In genomic region chr2:74110537-74110936, GRCh38 we compare ENCODE assay signal across 23 cellular contexts. TPM values are rescaled to one million over a fixed set of nuclear protein-coding genes. Genes with fewer than 3 reads are reported as not detected.
A peak's percentile ranks its signal among the peaks of the same experiment; 100 is the strongest.
DNase-seq lines count a peak whose midpoint lies in the region; ATAC-seq, FAIRE-seq and TF ChIP-seq lines count a peak whose summit lies in the region.
"Had no signal": no experiment of that assay in that cellular context is flagged by ENCODE, and none has a peak within 500 bp of the region (broad histone marks: within the 10 kb centered on the region; RNA-seq: fewer than 3 reads in every experiment).

No MANE protein-coding gene starts in this region.

- H3K9me3 ChIP-seq in GM12878 (replicated peaks; ENCODE audit: control insufficient read depth, insufficient read depth, low read length): no peaks in the 10 kb centered on the region
- no peaks in the 10 kb centered on the region for H3K9me3 ChIP-seq in naive thymus-derived CD4-positive, alpha-beta T cell (ENCODE audit: control insufficient read depth in 2 of 3, low read length in 3 of 3)
- H3K9me3 ChIP-seq in WERI-Rb-1 (ENCODE audit: severe bottlenecking): peaks cover 4% of the 10 kb centered on the region
- H3K9me3 ChIP-seq: BLaER1 had no signal

- BruUV-seq in GM12878 (replicated peaks; lab: Mats Ljungman, UMichigan): no TSS peak

- H3K27ac ChIP-seq in GM12878 (ENCODE audit: control insufficient read depth, insufficient read depth) (no peak overlapping the region), WERI-Rb-1 (no peak overlapping the region)
- no peak overlapping the region for H3K27ac ChIP-seq in naive thymus-derived CD4-positive, alpha-beta T cell (ENCODE audit: low read depth, low read length)
- H3K27ac ChIP-seq: 22Rv1, BLaER1, C4-2B had no signal

- CTCF ChIA-PET in GM12878 (lab: Yijun Ruan, JAX): interaction anchor here (0.6 to 1.7 kb wide), 6 partner anchors 10 to 284 kb away, joined by 3 to 5 read pairs (median 4); no protein-coding TSS in a partner anchor
- CTCF ChIA-PET in naive thymus-derived CD4-positive, alpha-beta T cell (lab: Charles Lee): no interaction called here

- no peak overlapping the region for H3K4me2 ChIP-seq in GM12878 (ENCODE audit: control insufficient read depth, insufficient read depth)
- H3K4me2 ChIP-seq: BLaER1 had no signal

- H3K27me3 Mint-ChIP-seq in naive thymus-derived CD4-positive, alpha-beta T cell: peaks cover 0 to 15% (median 4%) of the 10 kb centered on the region in 5 donors
- peaks cover 7% of the 10 kb centered on the region for H3K27me3 Mint-ChIP-seq in type B pancreatic cell

- no peak for TF ChIP-seq CTCF in GM12878 (IDR thresholded peaks at IDR 0.05 in 2 of 3, conservative IDR thresholded peaks at IDR 0.05 in 1 of 3; ENCODE audit: control insufficient read depth in 2 of 3, extremely low read depth in 1 of 3, insufficient read depth in 1 of 3, low read depth in 3 of 3, low read length in 3 of 3)
- no peak for TF ChIP-seq CTCF in type B pancreatic cell (conservative IDR thresholded peaks at IDR 0.05)
- TF ChIP-seq CTCF in WERI-Rb-1 (IDR thresholded peaks at IDR 0.05; ENCODE audit: low read depth, low read length): no peak

- H3K36me3 Mint-ChIP-seq in naive thymus-derived CD4-positive, alpha-beta T cell: peaks cover 0 to 2% (median 0%) of the 10 kb centered on the region in 5 donors
- H3K36me3 Mint-ChIP-seq in type B pancreatic cell: peaks cover 12% of the 10 kb centered on the region
- H3K36me3 Mint-ChIP-seq: CD4-positive, CD25-positive, alpha-beta regulatory T cell had no signal

- no peak overlapping the region for H3K4me3 Mint-ChIP-seq in naive thymus-derived CD4-positive, alpha-beta T cell
- no peak overlapping the region for H3K4me3 Mint-ChIP-seq in type B pancreatic cell
- H3K4me3 Mint-ChIP-seq: B cell; CD8-positive, alpha-beta T cell had no signal

- no peak overlapping the region for H2AFZ ChIP-seq in GM12878 (ENCODE audit: control insufficient read depth, low read depth, low read length)

- peaks cover 0 to 3% (median 0%) of the 10 kb centered on the region in 11 donors for H3K9me3 Mint-ChIP-seq in naive thymus-derived CD4-positive, alpha-beta T cell
- no peaks in the 10 kb centered on the region for H3K9me3 Mint-ChIP-seq in type B pancreatic cell
- H3K9me3 Mint-ChIP-seq: CD8-positive, alpha-beta T cell had no signal

- H3K36me3 ChIP-seq in GM12878 (ENCODE audit: control insufficient read depth in 2 of 2, insufficient read depth in 2 of 2, low read length in 1 of 2): no peaks in the 10 kb centered on the region
- H3K36me3 ChIP-seq in naive thymus-derived CD4-positive, alpha-beta T cell (ENCODE audit: control insufficient read depth in 2 of 3, insufficient read depth in 3 of 3, low read length in 3 of 3): no peaks in the 10 kb centered on the region
- H3K36me3 ChIP-seq in WERI-Rb-1: no peaks in the 10 kb centered on the region; the same call in 1 of the 2 replicates

- DNase-seq in activated CD8-positive, alpha-beta memory T cell treated with anti-CD3 and anti-CD28 coated beads, Interleukin-2, amount 50 U/mL, for 48 hours: peak; percentile 26
- no peak for DNase-seq in activated CD8-positive, alpha-beta memory T cell treated with anti-CD3 and anti-CD28 coated beads, Interleukin-2, amount 50 U/mL, for 4 hours
- DNase-seq in GM12878 (ENCODE audit: low read depth, low spot score): no peak
- no peak for DNase-seq in naive thymus-derived CD4-positive, alpha-beta T cell
- DNase-seq in type B pancreatic cell (ENCODE audit: extremely low spot score, unreplicated experiment): no peak
- no peak for DNase-seq in HTR-8/SVneo (ENCODE audit: insufficient read length, low spot score)
- no peak for DNase-seq in WERI-Rb-1
- DNase-seq: Caco-2; CD4-positive, CD25-positive, alpha-beta regulatory T cell; CD8-positive, alpha-beta T cell; DMS153; DND-41; GOT3; H7; HCEC 1CT had no signal

- no peak for FAIRE-seq in GM12878 (lab: Jason Lieb, UNC)
- no peak for FAIRE-seq in HTR-8/SVneo (lab: Jason Lieb, UNC)
- FAIRE-seq: A204.1, G401.6, GM18507 had no signal

- no peaks in the 10 kb centered on the region for H4K20me1 ChIP-seq in GM12878 (ENCODE audit: control insufficient read depth, insufficient read depth)

- no peak overlapping the region for H3K4me3 ChIP-seq in GM12878
- H3K4me3 ChIP-seq in naive thymus-derived CD4-positive, alpha-beta T cell (ENCODE audit: low read length): no peak overlapping the region
- H3K4me3 ChIP-seq in WERI-Rb-1 (ENCODE audit: low read depth, low read length): no peak overlapping the region
- H3K4me3 ChIP-seq: BLaER1 had no signal

- H3K4me1 ChIP-seq in GM12878 (ENCODE audit: control insufficient read depth, insufficient read depth, low read length): no peaks in the 10 kb centered on the region
- H3K4me1 ChIP-seq in naive thymus-derived CD4-positive, alpha-beta T cell (ENCODE audit: control insufficient read depth in 2 of 2, insufficient read depth in 2 of 2, low read length in 2 of 2): no peaks in the 10 kb centered on the region
- H3K4me1 ChIP-seq: BLaER1, Caco-2 had no signal

- H3K27ac Mint-ChIP-seq in naive thymus-derived CD4-positive, alpha-beta T cell: peak overlapping the region in 2 of 9 donors; percentile 48 to 63
- H3K27ac Mint-ChIP-seq in type B pancreatic cell: peak overlapping the region; percentile 0
- H3K27ac Mint-ChIP-seq: B cell; CD4-positive, CD25-positive, alpha-beta regulatory T cell; CD8-positive, alpha-beta T cell had no signal

- H3K4me1 Mint-ChIP-seq in naive thymus-derived CD4-positive, alpha-beta T cell: peaks cover 0 to 12% (median 0%) of the 10 kb centered on the region in 7 donors
- peaks cover 14% of the 10 kb centered on the region for H3K4me1 Mint-ChIP-seq in type B pancreatic cell (ENCODE audit: unreplicated experiment)
- H3K4me1 Mint-ChIP-seq: B cell; CD4-positive, CD25-positive, alpha-beta regulatory T cell had no signal

- no peak for TF ChIP-seq RAD21 in GM12878 (IDR thresholded peaks at IDR 0.05; ENCODE audit: insufficient read depth, low read depth, low read length)

- POLR2A ChIA-PET in GM12878 (lab: Charles Lee): interaction anchor here (0.8 kb wide), 1 partner anchor 11 kb away, joined by 3 read pairs; no protein-coding TSS in a partner anchor
- POLR2A ChIA-PET in naive thymus-derived CD4-positive, alpha-beta T cell (lab: Charles Lee): interaction anchor here (1.4 kb wide), 1 partner anchor 10 kb away, joined by 3 read pairs; no protein-coding TSS in a partner anchor

- no peaks in the 10 kb centered on the region for H3K27me3 ChIP-seq in GM12878 (replicated peaks in 1 of 2; ENCODE audit: control insufficient read depth in 2 of 2, insufficient read depth in 2 of 2, low read length in 1 of 2)
- peaks cover 0 to 3% of the 10 kb centered on the region in 2 donors for H3K27me3 ChIP-seq in naive thymus-derived CD4-positive, alpha-beta T cell (ENCODE audit: control insufficient read depth in 2 of 2, insufficient read depth in 2 of 2, low read length in 2 of 2)
- no peaks in the 10 kb centered on the region for H3K27me3 ChIP-seq in WERI-Rb-1 (ENCODE audit: insufficient read depth, low read depth, severe bottlenecking)
- H3K27me3 ChIP-seq: BLaER1 had no signal

- no peak for TF ChIP-seq POLR2A in GM12878 (IDR thresholded peaks at IDR 0.05; ENCODE audit: low read depth, low read length)

- RAD21 ChIA-PET in GM12878 (lab: Charles Lee; ENCODE audit: unreplicated experiment): no interaction called here

- no peak for TF ChIP-seq EP300 in GM12878 (IDR thresholded peaks at IDR 0.05; ENCODE audit: borderline replicate concordance in 1 of 2, control insufficient read depth in 1 of 2, low read depth in 2 of 2, low read length in 2 of 2)

- ATAC-seq in GM12878 (no peak), GM21515 (IDR thresholded peaks at IDR 0.05; ENCODE audit: unreplicated experiment) (no peak)
- peak; percentile 18 for ATAC-seq in naive thymus-derived CD4-positive, alpha-beta T cell
- ATAC-seq: CD8-positive, alpha-beta T cell had no signal

- SMC1A ChIA-PET in GM12878 (lab: Charles Lee; ENCODE audit: uncharacterized antibody, unreplicated experiment): interaction anchor here (1.1 to 1.2 kb wide), 3 partner anchors 13 to 160 kb away, joined by 3 read pairs; no protein-coding TSS in a partner anchor

- no peaks in the 10 kb centered on the region for H3K79me2 ChIP-seq in GM12878 (ENCODE audit: control insufficient read depth, insufficient read depth, low read length)

- in situ Hi-C loops in GM12878 (cut with MboI): no loop called here

- H3K9ac ChIP-seq in GM12878 (ENCODE audit: control insufficient read depth, insufficient read depth, low read length): no peak overlapping the region
- H3K9ac ChIP-seq: BLaER1 had no signal

- intact Hi-C loops in GM12878 (cut with micrococcal nuclease; ENCODE audit: unreplicated experiment): no loop called here
- intact Hi-C loops in naive thymus-derived CD4-positive, alpha-beta T cell (cut with micrococcal nuclease): no loop called here

- 72% methylated on average over 3 of the region's 3 CpGs for WGBS in GM12878 (ENCODE audit: insufficient coverage, insufficient replicate concordance, low lambda C conversion rate, missing lambda C conversion rate)

TF ChIP-seq in GM12878, 131 proteins besides CTCF, POLR2A, EP300 and RAD21 (continues in another document):
- peak; percentile 21; the same call in 1 of the 2 replicates for TF ChIP-seq POLR2AphosphoS5 (IDR thresholded peaks at IDR 0.05; ENCODE audit: low read length)
- no peak for TF ChIP-seq RAD51 (IDR thresholded peaks at IDR 0.05)

RNA-seq across cellular contexts. Expression of gene BOLA3, which starts 37.2 kb away (rescaled TPM):
- 4.2 and 7.9 TPM in 2 replicates for total RNA-seq in GM12878 (2013; cell fraction: nucleolus; rRNA removed)
- total RNA-seq in GM12878 (2014; rRNA removed) (70.3 and 82.6 TPM in 2 replicates), GM12878 (2014; rRNA removed; fragmentation: Illumina TruSeq; extraction: Trizol) (71.6 and 81.1 TPM in 2 replicates), GM12878 (2021) (62.6 and 63.5 TPM in 2 replicates), type B pancreatic cell (ENCODE audit: low replicate concordance) (35.6 and 54.3 TPM in 2 replicates)
- 23.1 TPM for polyA plus RNA-seq in GM12878 (2011; ENCODE audit: low read depth)
- polyA plus RNA-seq in GM12878 (2011; rRNA removed) (65.6 and 92.7 TPM in 2 replicates), GM12878 (2014; fragmentation: Illumina TruSeq; extraction: Trizol) (40.0 and 109 TPM in 2 replicates), GM12878 (2014; fragmentation: Nextera tagmentation; extraction: Ambion mirVana) (100 to 1,000 TPM; 164 to 168 TPM), GM12878 (2014; rRNA removed) (102 and 158 TPM in 2 replicates), GM12878 (2016; fragmentation: Nextera tagmentation; extraction: Ambion mirVana) (100 to 1,000 TPM; 283 to 300 TPM)
- 36.2 and 49.5 TPM in 2 replicates for polyA plus RNA-seq in GM12878 (2011; cell fraction: cytosol; rRNA removed)
- 14.5 and 17.1 TPM in 2 replicates for polyA plus RNA-seq in GM12878 (2011; cell fraction: nucleus; rRNA removed)
- 68.9 and 75.8 TPM in 2 replicates for polyA plus RNA-seq in GM12878 (2012)
- 9.3 and 9.9 TPM in 2 replicates for polyA minus RNA-seq in GM12878 (2011; rRNA and poly(A)+ RNA removed)
- 9.0 and 10.6 TPM in 2 replicates for polyA minus RNA-seq in GM12878 (2011; cell fraction: cytosol; rRNA and poly(A)+ RNA removed)
- 5.1 and 7.7 TPM in 2 replicates for polyA minus RNA-seq in GM12878 (2011; cell fraction: nucleus; rRNA and poly(A)+ RNA removed)
- total RNA-seq in naive thymus-derived CD4-positive, alpha-beta T cell: 10 to 100 TPM in 4 of 5 experiments, 1 to 10 TPM in 1; 6.9 to 54.8 (median 13.7) TPM
- 10 to 100 TPM; 70.0 to 87.3 TPM for polyA plus RNA-seq in naive thymus-derived CD4-positive, alpha-beta T cell
